9 cellular contexts compared by ENCODE assay signal in the genomic region with DNA sequence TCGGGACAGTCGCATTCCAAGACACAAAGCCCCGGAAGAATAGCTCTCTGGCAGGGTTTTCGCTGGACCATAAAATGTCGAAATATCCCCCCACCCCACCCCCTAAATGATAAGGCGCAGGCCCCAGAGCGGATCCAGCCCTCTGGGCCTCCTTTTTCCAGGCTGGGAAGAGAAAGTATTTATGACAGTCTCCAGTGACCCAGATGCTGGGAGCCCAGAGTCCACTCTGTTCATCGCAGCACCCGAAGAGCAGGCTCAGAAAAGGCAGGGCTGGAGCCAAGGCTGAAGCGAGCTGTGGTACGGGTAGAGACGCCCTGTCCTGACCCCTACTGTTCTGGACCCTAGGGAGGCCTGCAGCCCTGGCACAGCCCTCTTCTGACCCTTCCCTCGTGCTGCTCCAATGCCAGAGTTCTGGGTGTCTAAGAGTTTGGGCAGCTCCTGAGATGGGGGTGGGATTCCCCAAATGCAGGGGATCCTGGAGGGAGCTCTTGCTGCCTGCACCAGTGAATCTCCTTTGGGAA. TPM values are rescaled to one million over a fixed set of nuclear protein-coding genes. Genes with fewer than 3 reads are reported as not detected.
A peak's percentile ranks its signal among the peaks of the same experiment; 100 is the strongest.
DNase-seq lines count a peak whose midpoint lies in the region; TF ChIP-seq lines count a peak whose summit lies in the region.
"Had no signal": no experiment of that assay in that cellular context is flagged by ENCODE, and none has a peak within 500 bp of the region (broad histone marks: within the 10 kb centered on the region; RNA-seq: fewer than 3 reads in every experiment).

No MANE protein-coding gene starts in this region.

- intact Hi-C loops in Caco-2 (cut with micrococcal nuclease; ENCODE audit: unreplicated experiment) (loop anchor here (1.0 kb wide), 7 partner anchors 22 to 209 kb away; a partner anchor contains a TSS), adrenal gland (cut with DNase I) (loop anchor here (2.0 to 5.0 kb wide), 2 partner anchors 191 to 194 kb away; no protein-coding TSS in a partner anchor)

- TF ChIP-seq CTCF in AG04449 (IDR thresholded peaks at IDR 0.05; ENCODE audit: insufficient read depth, low read length, missing control alignments) = no peak
- TF ChIP-seq CTCF in Caco-2 (IDR thresholded peaks at IDR 0.05; ENCODE audit: insufficient read depth in 1 of 2, low read depth in 1 of 2, low read length in 1 of 2, severe bottlenecking in 1 of 2, unreplicated experiment in 1 of 2) = no peak
- no peak for TF ChIP-seq CTCF in adrenal gland (IDR thresholded peaks at IDR 0.05)
- TF ChIP-seq CTCF in nephron (IDR thresholded peaks at IDR 0.05; ENCODE audit: unreplicated experiment in 3 of 3) = no peak

- no peak for TF ChIP-seq POLR2A in adrenal gland (IDR thresholded peaks at IDR 0.05)

- BruUV-seq in Caco-2 (replicated peaks; lab: Mats Ljungman, UMichigan) = no TSS peak

- peaks cover 47% of the 10 kb centered on the region for H3K4me1 ChIP-seq in Caco-2
- H3K4me1 ChIP-seq in adrenal gland (replicated peaks in 1 of 2) = peaks cover 3 to 8% of the 10 kb centered on the region in 2 donors

- POLR2A ChIA-PET in AG04449 (lab: Yijun Ruan, JAX) (interaction anchor here (0.5 to 3.2 kb wide), 5 partner anchors 10 to 184 kb away, joined by 3 to 53 read pairs (median 10); no protein-coding TSS in a partner anchor), Caco-2 (lab: Charles Lee) (interaction anchor here (0.5 to 2.1 kb wide), 8 partner anchors 10 to 826 kb away, joined by 3 to 27 read pairs (median 7); a partner anchor contains a TSS)

- peak overlapping the region; percentile 87 for H3K4me3 Mint-ChIP-seq in Caco-2 (ENCODE audit: unreplicated experiment)
- H3K4me3 Mint-ChIP-seq in nephron = peak overlapping the region; percentile 95 to 99 (median 96)

- H3K9me3 ChIP-seq in Caco-2 = no peaks in the 10 kb centered on the region
- no peaks in the 10 kb centered on the region for H3K9me3 ChIP-seq in adrenal gland (replicated peaks in 1 of 3)

- H3K9me3 Mint-ChIP-seq in Caco-2 (ENCODE audit: unreplicated experiment) = no peaks in the 10 kb centered on the region
- H3K9me3 Mint-ChIP-seq in nephron = no peaks in the 10 kb centered on the region

- peak overlapping the region; percentile 96 for H3K4me3 ChIP-seq in AG04449 (ENCODE audit: low read depth, low read length)
- peak overlapping the region; percentile 53 for H3K4me3 ChIP-seq in Caco-2 (ENCODE audit: low read depth, low read length)
- peak overlapping the region in 1 of 4 donors; percentile 20 for H3K4me3 ChIP-seq in adrenal gland

- 53 to 78% (median 61%) methylated on average over 11 to 13 of the region's 13 CpGs for WGBS in adrenal gland, 4 donors

- H3K27me3 Mint-ChIP-seq in Caco-2 (ENCODE audit: insufficient read depth, unreplicated experiment) (no peaks in the 10 kb centered on the region), nephron (ENCODE audit: low read depth) (peaks cover 58% of the 10 kb centered on the region)

- DNase-seq in AG04449 (ENCODE audit: low read depth, low spot score) (no peak), Caco-2 (peak; percentile 74 to 84), adrenal gland (peak in 1 of 7 donors; percentile 33), NCI-H2107 treated with DMSO at 0.1 percent for 48 hours (lab: John Stamatoyannopoulos, UW; ENCODE audit: unreplicated experiment) (no peak), SW 1271 (lab: John Stamatoyannopoulos, UW) (no peak), cerebellum (ENCODE audit: low spot score) (no peak), NCI-H524 treated with DMSO at 0.1 percent for 48 hours (lab: John Stamatoyannopoulos, UW) (no peak)

- H3K4me1 Mint-ChIP-seq in Caco-2 (ENCODE audit: low read depth, unreplicated experiment) (peaks cover 17% of the 10 kb centered on the region), nephron (peaks cover 81% of the 10 kb centered on the region)

- H3K27ac ChIP-seq in adrenal gland = peak overlapping the region in 3 of 5 donors; percentile 59 to 87 (median 75)

- H3K27me3 ChIP-seq in Caco-2 (replicated peaks; ENCODE audit: control insufficient read depth, insufficient read depth, low read length) (no peaks in the 10 kb centered on the region), adrenal gland (peaks cover 3% of the 10 kb centered on the region)

- H3K36me3 ChIP-seq in Caco-2 (ENCODE audit: control insufficient read depth, insufficient read depth, low read length) = no peaks in the 10 kb centered on the region
- no peaks in the 10 kb centered on the region for H3K36me3 ChIP-seq in adrenal gland (replicated peaks in 1 of 2)

- H3K36me3 Mint-ChIP-seq in Caco-2 (ENCODE audit: insufficient read depth, unreplicated experiment) (peaks cover 6% of the 10 kb centered on the region), nephron (ENCODE audit: low read depth) (peaks cover 28% of the 10 kb centered on the region)

- CTCF ChIA-PET in AG04449 (lab: Yijun Ruan, JAX) (interaction anchor here (0.8 to 21.3 kb wide), 13 partner anchors 9 to 373 kb away, joined by 3 to 756 read pairs (median 35); a partner anchor contains a TSS), Caco-2 (lab: Charles Lee) (interaction anchor here (0.6 to 5.3 kb wide), 20 partner anchors 10 to 381 kb away, joined by 3 to 84 read pairs (median 8); a partner anchor contains a TSS)

- H3K27ac Mint-ChIP-seq in Caco-2 (ENCODE audit: unreplicated experiment) (peak overlapping the region; percentile 17), nephron (peak overlapping the region; percentile 95 to 100 (median 100))

RNA-seq across cellular contexts. Expression of a gene that starts 2.0 kb away (rescaled TPM):
- total RNA-seq in Caco-2 (2022) (10.8 and 11.3 TPM in 2 replicates), adrenal gland (1 to 10 TPM; 1.8 to 8.3 (median 4.4) TPM), cerebellum (not detected)
- 1 to 10 TPM; 3.3 to 7.4 (median 3.4) TPM for polyA plus RNA-seq in adrenal gland

RNA-seq across cellular contexts. Expression of a gene that starts 6.8 kb away (rescaled TPM):
- total RNA-seq in Caco-2 (2022) = 2.9 and 3.1 TPM in 2 replicates
- total RNA-seq in adrenal gland = 1 to 10 TPM in 7 of 8 donors, not detected in 1; 1.2 to 5.6 (median 2.7) TPM
- 10 to 100 TPM in 1 of 3 donors, 1 to 10 TPM in 2; 5.6 to 12.1 (median 7.3) TPM for polyA plus RNA-seq in adrenal gland
- not detected for total RNA-seq in cerebellum

RNA-seq across cellular contexts. Expression of a gene that starts 21.5 kb away (rescaled TPM):
- total RNA-seq in Caco-2 (2022) = 10.2 and 12.1 TPM in 2 replicates
- 10 to 100 TPM in 4 of 8 donors, 1 to 10 TPM in 4; 1.5 to 20.3 (median 9.4) TPM for total RNA-seq in adrenal gland
- polyA plus RNA-seq in adrenal gland = 10 to 100 TPM; 19.9 to 23.1 (median 21.2) TPM
- total RNA-seq in cerebellum = not detected

RNA-seq across cellular contexts. Expression of a gene that starts 21.8 kb away (rescaled TPM):
- total RNA-seq in Caco-2 (2022) (4.0 and 4.5 TPM in 2 replicates), adrenal gland (1 to 10 TPM in 4 of 8 donors, under 1 TPM in 2, not detected in 2; 0.68 to 4.5 (median 2.3) TPM), cerebellum (not detected)
- polyA plus RNA-seq in adrenal gland = 1 to 10 TPM in 1 of 3 donors, under 1 TPM in 2; 0.34 to 1.5 (median 0.72) TPM
- total RNA-seq: omental fat pad had no signal

RNA-seq across cellular contexts. Expression of a gene that starts 26.1 kb away (rescaled TPM):
- 3.4 and 3.6 TPM in 2 replicates for total RNA-seq in Caco-2 (2022)
- 1 to 10 TPM in 3 of 8 donors, under 1 TPM in 5; 0.36 to 1.9 (median 0.91) TPM for total RNA-seq in adrenal gland
- 1 to 10 TPM in 1 of 3 donors, under 1 TPM in 2; 0.48 to 1.3 (median 0.51) TPM for polyA plus RNA-seq in adrenal gland
- total RNA-seq in cerebellum = not detected

Comparison
In these comparisons a context has a peak if more than half of its experiments do, and no peak if none do; other contexts are left out.
1. DNase-seq: peak in Caco-2 (2 of 2); none in AG04449 (single experiment), NCI-H2107 treated with DMSO at 0.1 percent for 48 hours (single experiment), SW 1271 (0 of 2), cerebellum (single experiment) and NCI-H524 treated with DMSO at 0.1 percent for 48 hours (single experiment).